ENCODE assay signal across 9 cellular contexts in genomic region chr15:29422606-29423005, GRCh38.
"Had no signal": no experiment of that assay in that cellular context is flagged by ENCODE, and none has a peak within 500 bp of the region (broad histone marks: within the 10 kb centered on the region; RNA-seq: fewer than 3 reads in every experiment).

No MANE protein-coding gene starts in this region.

- ATAC-seq: GM23338, HCT116 had no signal

- DNase-seq: GM23248, GOT3, H7, H9, HCEC 1CT, HFFc6 had no signal

- H3K4me3 ChIP-seq: GM23248, GM23338, HAP-1 had no signal

- H3K36me3 ChIP-seq: HAP-1 had no signal

- H3K4me1 ChIP-seq: HAP-1 had no signal

- H3K27ac Mint-ChIP-seq: GM23338, H9, HFFc6 had no signal

- H3K27ac ChIP-seq: GM23248 had no signal

- H3K4me3 Mint-ChIP-seq: GM23338, H9, HFFc6 had no signal

- H3K9me3 ChIP-seq: HAP-1 had no signal
